18 cellular contexts compared by ENCODE assay signal in genomic region chr14:22106700-22107697, GRCh38.
DNase-seq lines count a peak whose midpoint lies in the region; ATAC-seq and TF ChIP-seq lines count a peak whose summit lies in the region.
"Had no signal": no experiment of that assay in that cellular context is flagged by ENCODE, and none has a peak within 500 bp of the region (broad histone marks: within the 10 kb centered on the region; RNA-seq: fewer than 3 reads in every experiment).

No MANE protein-coding gene starts in this region.

- H3K27ac Mint-ChIP-seq in activated CD4-positive, alpha-beta T cell treated with anti-CD3 and anti-CD28 coated beads for 36 hours, result peak overlapping the region; percentile 58
- peak overlapping the region; percentile 71 for H3K27ac Mint-ChIP-seq in activated naive CD8-positive, alpha-beta T cell treated with anti-CD3 and anti-CD28 coated beads for 36 hours
- no peak overlapping the region for H3K27ac Mint-ChIP-seq in neural crest cell (ENCODE audit: unreplicated experiment)
- H3K27ac Mint-ChIP-seq: naive B cell had no signal

- no peaks in the 10 kb centered on the region for H3K36me3 ChIP-seq in WERI-Rb-1
- H3K36me3 ChIP-seq in left lung, result no peaks in the 10 kb centered on the region
- H3K36me3 ChIP-seq: breast epithelium, lower lobe of right lung, thoracic aorta had no signal

- POLR2A ChIA-PET in activated CD4-positive, alpha-beta T cell treated with anti-CD3 and anti-CD28 coated beads for 36 hours (lab: Charles Lee), result no interaction called here

- no peak for DNase-seq in activated CD4-positive, alpha-beta T cell treated with anti-CD3 and anti-CD28 coated beads for 36 hours
- no peak for DNase-seq in activated CD4-positive, alpha-beta T cell treated with anti-CD3 and anti-CD28 coated beads, Interleukin-2, amount 50 U/mL, for 48 hours
- peak; percentile 5 for DNase-seq in HuH-7 (ENCODE audit: low spot score)
- no peak for DNase-seq in activated naive CD8-positive, alpha-beta T cell treated with anti-CD3 and anti-CD28 coated beads for 36 hours
- DNase-seq in neural crest cell (ENCODE audit: low read depth, low spot score), result no peak
- DNase-seq in WERI-Rb-1, result no peak
- DNase-seq in left lung, result no peak
- DNase-seq: activated gamma-delta T cell, Calu3, HCEC 1CT, KG1, lower lobe of right lung, naive B cell, NCI-H1105 treated with DMSO at 0.1 percent for 48 hours, NCI-H226 had no signal

- H3K27me3 Mint-ChIP-seq in activated CD4-positive, alpha-beta T cell treated with anti-CD3 and anti-CD28 coated beads for 36 hours, result no peaks in the 10 kb centered on the region
- H3K27me3 Mint-ChIP-seq in activated naive CD8-positive, alpha-beta T cell treated with anti-CD3 and anti-CD28 coated beads for 36 hours, result no peaks in the 10 kb centered on the region
- H3K27me3 Mint-ChIP-seq in neural crest cell (ENCODE audit: low read depth), result peaks cover 13% of the 10 kb centered on the region

- peaks cover 24% of the 10 kb centered on the region for H3K4me1 Mint-ChIP-seq in activated CD4-positive, alpha-beta T cell treated with anti-CD3 and anti-CD28 coated beads for 36 hours
- peaks cover 3% of the 10 kb centered on the region for H3K4me1 Mint-ChIP-seq in activated naive CD8-positive, alpha-beta T cell treated with anti-CD3 and anti-CD28 coated beads for 36 hours
- H3K4me1 Mint-ChIP-seq in neural crest cell, result no peaks in the 10 kb centered on the region
- H3K4me1 Mint-ChIP-seq: naive B cell had no signal

- H3K36me3 Mint-ChIP-seq in activated CD4-positive, alpha-beta T cell treated with anti-CD3 and anti-CD28 coated beads for 36 hours (ENCODE audit: low read depth), result no peaks in the 10 kb centered on the region
- H3K36me3 Mint-ChIP-seq in activated naive CD8-positive, alpha-beta T cell treated with anti-CD3 and anti-CD28 coated beads for 36 hours, result no peaks in the 10 kb centered on the region
- no peaks in the 10 kb centered on the region for H3K36me3 Mint-ChIP-seq in neural crest cell (ENCODE audit: low read depth)
- H3K36me3 Mint-ChIP-seq: naive B cell had no signal

- H3K4me3 ChIP-seq in WERI-Rb-1 (ENCODE audit: low read depth, low read length) (no peak overlapping the region), left lung (no peak overlapping the region)
- H3K4me3 ChIP-seq: breast epithelium, lower lobe of right lung, thoracic aorta had no signal

- CTCF ChIA-PET in activated CD4-positive, alpha-beta T cell treated with anti-CD3 and anti-CD28 coated beads for 36 hours (lab: Charles Lee), result interaction anchor here (0.6 to 2.1 kb wide), 8 partner anchors 9 to 463 kb away, joined by 3 to 8 read pairs (median 4); no protein-coding TSS in a partner anchor

- intact Hi-C loops in activated CD4-positive, alpha-beta T cell treated with anti-CD3 and anti-CD28 coated beads for 36 hours (cut with DNase I, micrococcal nuclease), result loop anchor here in 1 of 2 experiments (10.0 kb wide), 1 partner anchor 192 kb away; no protein-coding TSS in a partner anchor
- intact Hi-C loops in left lung (cut with DNase I), result no loop called here

- H3K27ac ChIP-seq in WERI-Rb-1 (no peak overlapping the region), left lung (no peak overlapping the region)
- H3K27ac ChIP-seq: breast epithelium, lower lobe of right lung, thoracic aorta had no signal

- no peak overlapping the region for H3K4me3 Mint-ChIP-seq in activated CD4-positive, alpha-beta T cell treated with anti-CD3 and anti-CD28 coated beads for 36 hours
- peak overlapping the region; percentile 33 for H3K4me3 Mint-ChIP-seq in activated naive CD8-positive, alpha-beta T cell treated with anti-CD3 and anti-CD28 coated beads for 36 hours
- no peak overlapping the region for H3K4me3 Mint-ChIP-seq in neural crest cell
- H3K4me3 Mint-ChIP-seq: naive B cell had no signal

- H3K27me3 ChIP-seq in WERI-Rb-1 (ENCODE audit: insufficient read depth, low read depth, severe bottlenecking) (peaks cover 64% of the 10 kb centered on the region), left lung (no peaks in the 10 kb centered on the region)
- H3K27me3 ChIP-seq: breast epithelium had no signal

- peak; percentile 79 for ATAC-seq in activated CD4-positive, alpha-beta T cell treated with anti-CD3 and anti-CD28 coated beads for 36 hours
- ATAC-seq in HG03439 (IDR thresholded peaks at IDR 0.05; ENCODE audit: unreplicated experiment) (no peak), left lung (no peak)
- ATAC-seq: lower lobe of right lung had no signal

- no peaks in the 10 kb centered on the region for H3K9me3 Mint-ChIP-seq in activated CD4-positive, alpha-beta T cell treated with anti-CD3 and anti-CD28 coated beads for 36 hours (ENCODE audit: low read depth)
- H3K9me3 Mint-ChIP-seq in activated naive CD8-positive, alpha-beta T cell treated with anti-CD3 and anti-CD28 coated beads for 36 hours, result no peaks in the 10 kb centered on the region
- H3K9me3 Mint-ChIP-seq in neural crest cell, result no peaks in the 10 kb centered on the region
- H3K9me3 Mint-ChIP-seq: naive B cell had no signal

- TF ChIP-seq CTCF in neural crest cell (conservative IDR thresholded peaks at IDR 0.05) (peak; percentile 35), WERI-Rb-1 (IDR thresholded peaks at IDR 0.05; ENCODE audit: low read depth, low read length) (no peak), left lung (IDR thresholded peaks at IDR 0.05) (no peak)

- H3K9me3 ChIP-seq in WERI-Rb-1 (ENCODE audit: severe bottlenecking), result no peaks in the 10 kb centered on the region
- no peaks in the 10 kb centered on the region for H3K9me3 ChIP-seq in left lung
- H3K9me3 ChIP-seq: breast epithelium, lower lobe of right lung, thoracic aorta had no signal

- no peaks in the 10 kb centered on the region for H3K4me1 ChIP-seq in left lung
- H3K4me1 ChIP-seq: breast epithelium, lower lobe of right lung had no signal
